16 cellular contexts compared by ENCODE assay signal in the genomic region with DNA sequence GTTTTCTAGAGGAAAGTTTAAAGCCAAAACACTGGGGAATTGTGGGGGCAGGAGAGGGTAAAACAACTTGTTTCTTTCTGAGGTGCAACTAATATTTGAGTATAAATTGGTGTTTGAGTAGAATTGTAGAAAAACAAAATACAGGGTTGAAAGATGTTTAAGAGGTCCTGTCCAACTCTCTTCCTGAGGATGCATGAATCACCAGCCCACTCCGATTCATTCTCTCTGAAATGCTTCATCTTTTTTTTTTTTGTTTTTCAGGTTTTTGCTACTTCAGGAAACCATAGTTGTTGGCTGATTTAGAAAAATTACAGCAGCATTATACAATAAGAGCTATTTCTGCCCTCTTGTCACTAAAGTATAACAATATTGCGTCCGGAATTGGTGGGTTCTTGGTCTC. TPM values are rescaled to one million over a fixed set of nuclear protein-coding genes. Genes with fewer than 3 reads are reported as not detected.
DNase-seq lines count a peak whose midpoint lies in the region; ATAC-seq, FAIRE-seq and TF ChIP-seq lines count a peak whose summit lies in the region.
"Had no signal": no experiment of that assay in that cellular context is flagged by ENCODE, and none has a peak within 500 bp of the region (broad histone marks: within the 10 kb centered on the region; RNA-seq: fewer than 3 reads in every experiment).

No MANE protein-coding gene starts in this region.

- peak overlapping the region; percentile 45 for H3K27ac Mint-ChIP-seq in activated CD8-positive, alpha-beta memory T cell treated with anti-CD3 and anti-CD28 coated beads, Interleukin-2, amount 10 ng/mL, durations not matched to agents 7 days and 5 days

- H3K79me2 ChIP-seq in HCT116 (ENCODE audit: insufficient read depth, low read length) (no peaks in the 10 kb centered on the region), osteoblast (ENCODE audit: insufficient read depth, low read length) (no peaks in the 10 kb centered on the region)

- H3K27ac ChIP-seq in HCT116 (ENCODE audit: low read depth, low read length) (peak overlapping the region; percentile 89), osteoblast (ENCODE audit: low read depth, low read length) (no peak overlapping the region), dorsolateral prefrontal cortex (peak overlapping the region in 1 of 59 donors; percentile 11)

- POLR2A ChIA-PET in HCT116 (lab: Charles Lee) = interaction anchor here (6.3 kb wide), 1 partner anchor 115 kb away, joined by 61 read pairs; a partner anchor contains a TSS

- TF ChIP-seq RAD21 in HCT116 (IDR thresholded peaks at IDR 0.05; ENCODE audit: low read depth) = no peak

- H3K36me3 ChIP-seq in HCT116 (ENCODE audit: control insufficient read depth in 1 of 2, insufficient read depth in 2 of 2, low read length in 2 of 2) (no peaks in the 10 kb centered on the region), bronchial epithelial cell (ENCODE audit: control insufficient read depth, insufficient read depth, low read length) (no peaks in the 10 kb centered on the region), osteoblast (ENCODE audit: insufficient read depth, low read length) (no peaks in the 10 kb centered on the region)
- H3K36me3 ChIP-seq: left lung had no signal

- H3K4me1 Mint-ChIP-seq in activated CD8-positive, alpha-beta memory T cell treated with anti-CD3 and anti-CD28 coated beads, Interleukin-2, amount 10 ng/mL, durations not matched to agents 7 days and 5 days = peaks cover 35% of the 10 kb centered on the region

- ATAC-seq in activated CD8-positive, alpha-beta memory T cell treated with anti-CD3 and anti-CD28 coated beads, Interleukin-2, amount 10 ng/mL, durations not matched to agents 7 days and 5 days = no peak
- ATAC-seq in HCT116 (no peak), HG03457 (IDR thresholded peaks at IDR 0.05; ENCODE audit: unreplicated experiment) (no peak), GM18861 (IDR thresholded peaks at IDR 0.05; ENCODE audit: unreplicated experiment) (no peak)

- H3K27me3 ChIP-seq in HCT116 (ENCODE audit: insufficient read depth, low read length) (no peaks in the 10 kb centered on the region), bronchial epithelial cell (ENCODE audit: control insufficient read depth, insufficient read depth, low read length) (no peaks in the 10 kb centered on the region), osteoblast (ENCODE audit: insufficient read depth, low read length) (no peaks in the 10 kb centered on the region), dorsolateral prefrontal cortex (no peaks in the 10 kb centered on the region)
- H3K27me3 ChIP-seq: left lung had no signal

- H2AFZ ChIP-seq in HCT116 (ENCODE audit: low read depth, low read length, poor library complexity, severe bottlenecking) (peak overlapping the region; percentile 86), osteoblast (ENCODE audit: low read length) (no peak overlapping the region)

- peaks cover 29 to 43% of the 10 kb centered on the region in 2 experiments for H3K4me1 ChIP-seq in HCT116 (ENCODE audit: control insufficient read depth in 1 of 2, insufficient read depth in 2 of 2, low read length in 2 of 2)
- peaks cover 29% of the 10 kb centered on the region for H3K4me1 ChIP-seq in osteoblast (ENCODE audit: insufficient read depth, low read length)

- H3K4me3 ChIP-seq in HCT116 (replicated peaks in 1 of 2; ENCODE audit: low read depth in 1 of 2, low read length in 2 of 2) (peak overlapping the region in 1 of 2 experiments; percentile 30; a peak in 1 of 4 replicates), bronchial epithelial cell (ENCODE audit: low read depth, low read length) (no peak overlapping the region), osteoblast (ENCODE audit: insufficient read depth, low read length) (no peak overlapping the region), dorsolateral prefrontal cortex (peak overlapping the region in 5 of 59 donors; percentile 3 to 22 (median 13))
- H3K4me3 ChIP-seq: left lung had no signal

- H3K36me3 Mint-ChIP-seq in activated CD8-positive, alpha-beta memory T cell treated with anti-CD3 and anti-CD28 coated beads, Interleukin-2, amount 10 ng/mL, durations not matched to agents 7 days and 5 days = no peaks in the 10 kb centered on the region

- no peaks in the 10 kb centered on the region for H3K9me2 ChIP-seq in HCT116 (ENCODE audit: insufficient read depth)

- RAD21 ChIA-PET in HCT116 (lab: Charles Lee; ENCODE audit: low non-redundant PET in 1 of 2, low total read pairs in 2 of 2, uncharacterized antibody in 2 of 2, unreplicated experiment in 2 of 2) = no interaction called here

- FAIRE-seq in bronchial epithelial cell (lab: Jason Lieb, UNC) = no peak
- FAIRE-seq: H1 had no signal

- peak overlapping the region; percentile 53 for H3K9ac ChIP-seq in HCT116 (ENCODE audit: low read length)

- DNase-seq in activated CD8-positive, alpha-beta memory T cell treated with anti-CD3 and anti-CD28 coated beads, Interleukin-2, amount 10 ng/mL, durations not matched to agents 7 days and 5 days = no peak
- DNase-seq in activated CD8-positive, alpha-beta memory T cell treated with anti-CD3 and anti-CD28 coated beads, Interleukin-2, amount 50 U/mL, for 4 hours = no peak
- DNase-seq in HCT116 (ENCODE audit: low read depth, low spot score) (no peak), bronchial epithelial cell (ENCODE audit: low read depth) (peak; percentile 39), osteoblast (ENCODE audit: insufficient read length, low spot score, missing footprints) (peak; percentile 80), dorsolateral prefrontal cortex (no peak)
- DNase-seq: amygdala, DMS79 treated with DMSO at 0.1 percent for 48 hours, left lung, NCI-H2227 treated with DMSO at 0.1 percent for 48 hours, nucleus accumbens had no signal

- intact Hi-C loops in HCT116 (cut with micrococcal nuclease) (loop anchor here (5.0 kb wide), 2 partner anchors 37 to 98 kb away; no protein-coding TSS in a partner anchor), dorsolateral prefrontal cortex (cut with DNase I) (no loop called here)

- no peak for TF ChIP-seq CTCF in HCT116 (IDR thresholded peaks at IDR 0.05 in 2 of 3, conservative IDR thresholded peaks at IDR 0.05 in 1 of 3; ENCODE audit: borderline replicate concordance in 1 of 3, insufficient read depth in 1 of 3, low read depth in 2 of 3, low read length in 2 of 3)
- no peak for TF ChIP-seq CTCF in bronchial epithelial cell (IDR thresholded peaks at IDR 0.05; ENCODE audit: insufficient read depth, low read length, severe bottlenecking)
- no peak for TF ChIP-seq CTCF in osteoblast (IDR thresholded peaks at IDR 0.05; ENCODE audit: extremely low read depth, low read depth, low read length)
- no peak for TF ChIP-seq CTCF in dorsolateral prefrontal cortex (IDR thresholded peaks at IDR 0.05 in 54 of 56, conservative IDR thresholded peaks at IDR 0.05 in 2 of 56; ENCODE audit: low read depth in 1 of 56, partially characterized antibody in 56 of 56)

- H4K20me1 ChIP-seq in HCT116 (ENCODE audit: insufficient read depth) (no peaks in the 10 kb centered on the region), osteoblast (ENCODE audit: insufficient read depth, low read length) (no peaks in the 10 kb centered on the region)

- no TSS peak for BruUV-seq in HCT116 (replicated peaks; lab: Mats Ljungman, UMichigan)

- CTCF ChIA-PET in activated CD8-positive, alpha-beta memory T cell treated with anti-CD3 and anti-CD28 coated beads, Interleukin-2, amount 10 ng/mL, durations not matched to agents 7 days and 5 days (lab: Charles Lee) = interaction anchor here (0.7 to 1.1 kb wide), 2 partner anchors 27 to 34 kb away, joined by 3 read pairs; no protein-coding TSS in a partner anchor
- CTCF ChIA-PET in HCT116 (lab: Charles Lee) = no interaction called here

- H3K4me2 ChIP-seq in HCT116 (ENCODE audit: low read length) (peak overlapping the region; percentile 72), osteoblast (ENCODE audit: insufficient read depth, low read length) (no peak overlapping the region)

- peak overlapping the region; percentile 51 for H3K4me3 Mint-ChIP-seq in activated CD8-positive, alpha-beta memory T cell treated with anti-CD3 and anti-CD28 coated beads, Interleukin-2, amount 10 ng/mL, durations not matched to agents 7 days and 5 days

- no peaks in the 10 kb centered on the region for H3K27me3 Mint-ChIP-seq in activated CD8-positive, alpha-beta memory T cell treated with anti-CD3 and anti-CD28 coated beads, Interleukin-2, amount 10 ng/mL, durations not matched to agents 7 days and 5 days

- TF ChIP-seq POLR2A in HCT116 (IDR thresholded peaks at IDR 0.05; ENCODE audit: borderline replicate concordance, extremely low read depth, insufficient read depth, insufficient read length) = no peak

- H3K9me3 ChIP-seq in HCT116 (ENCODE audit: control insufficient read depth in 1 of 2, insufficient read depth in 1 of 2, low read depth in 1 of 2, low read length in 2 of 2) (no peaks in the 10 kb centered on the region), osteoblast (ENCODE audit: low read depth, low read length) (no peaks in the 10 kb centered on the region)
- H3K9me3 ChIP-seq: left lung had no signal

- H3K9me3 Mint-ChIP-seq in activated CD8-positive, alpha-beta memory T cell treated with anti-CD3 and anti-CD28 coated beads, Interleukin-2, amount 10 ng/mL, durations not matched to agents 7 days and 5 days (ENCODE audit: low read depth) = no peaks in the 10 kb centered on the region

TF ChIP-seq in HCT116, 20 proteins besides CTCF, POLR2A, EP300 and RAD21 (continues in another document):
- no peak for TF ChIP-seq EGR1 (IDR thresholded peaks at IDR 0.05; ENCODE audit: low read depth)

RNA-seq across cellular contexts. Expression of a gene that starts 42.4 kb away (rescaled TPM):
- not detected for total RNA-seq in activated CD8-positive, alpha-beta memory T cell treated with anti-CD3 and anti-CD28 coated beads, Interleukin-2, amount 10 ng/mL, durations not matched to agents 7 days and 5 days
- total RNA-seq in HCT116 (2021; ENCODE audit: unreplicated experiment) (0.57 TPM), bronchial epithelial cell (1.0 TPM in 1 of 2 replicates, not detected in the other), osteoblast (under 0.01 TPM in 1 of 2 replicates, not detected in the other), dorsolateral prefrontal cortex (1 to 10 TPM in 93 of 120 experiments, under 1 TPM in 27; 0.21 to 6.0 (median 1.5) TPM)
- polyA plus RNA-seq in HCT116 (2012) = 0.64 and 0.77 TPM in 2 replicates
- total RNA-seq: OCI-LY7; T-helper 2 cell treated with Interferon-gamma antibody and Interleukin-4, amounts not matched to agents 100 ng/mL and 5 ng/mL, for 36 hours had no signal

Comparison
In these comparisons a context has a peak if more than half of its experiments do, and no peak if none do; other contexts are left out.
1. DNase-seq: peak in bronchial epithelial cell (single experiment) and osteoblast (single experiment); none in activated CD8-positive, alpha-beta memory T cell treated with anti-CD3 and anti-CD28 coated beads, Interleukin-2, amount 10 ng/mL, durations not matched to agents 7 days and 5 days (single experiment), activated CD8-positive, alpha-beta memory T cell treated with anti-CD3 and anti-CD28 coated beads, Interleukin-2, amount 50 U/mL, for 4 hours (single experiment), HCT116 (single experiment) and dorsolateral prefrontal cortex (0 of 10).